In the genomic region with DNA sequence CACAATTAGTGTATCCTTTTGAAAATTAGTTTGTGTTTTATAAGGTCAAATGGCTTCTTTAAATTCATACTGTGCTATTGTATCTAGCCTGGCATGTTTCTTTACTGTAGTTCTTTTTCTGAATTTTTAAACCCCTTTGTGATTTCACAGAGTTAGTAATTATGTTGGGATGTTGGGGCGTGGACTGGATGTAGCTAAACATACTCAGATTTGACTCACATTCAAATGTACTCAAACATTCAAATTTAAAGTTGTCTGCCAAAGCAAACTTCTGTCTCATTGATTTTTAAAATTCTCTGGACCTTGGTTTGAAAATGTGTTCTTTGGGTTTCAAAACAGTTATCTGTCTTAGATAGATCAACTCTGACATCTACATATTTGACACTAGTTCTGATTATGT, we compare ENCODE assay signal across 1 cellular context.
TF ChIP-seq lines count a peak whose summit lies in the region.

No MANE protein-coding gene starts in this region.

TF ChIP-seq in A549, 52 proteins besides CTCF, POLR2A, EP300 and RAD21 (continued from another document):
- TF ChIP-seq, protein P1, sequence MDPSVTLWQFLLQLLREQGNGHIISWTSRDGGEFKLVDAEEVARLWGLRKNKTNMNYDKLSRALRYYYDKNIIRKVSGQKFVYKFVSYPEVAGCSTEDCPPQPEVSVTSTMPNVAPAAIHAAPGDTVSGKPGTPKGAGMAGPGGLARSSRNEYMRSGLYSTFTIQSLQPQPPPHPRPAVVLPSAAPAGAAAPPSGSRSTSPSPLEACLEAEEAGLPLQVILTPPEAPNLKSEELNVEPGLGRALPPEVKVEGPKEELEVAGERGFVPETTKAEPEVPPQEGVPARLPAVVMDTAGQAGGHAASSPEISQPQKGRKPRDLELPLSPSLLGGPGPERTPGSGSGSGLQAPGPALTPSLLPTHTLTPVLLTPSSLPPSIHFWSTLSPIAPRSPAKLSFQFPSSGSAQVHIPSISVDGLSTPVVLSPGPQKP (IDR thresholded peaks at IDR 0.05; ENCODE audit: low read depth, low read length): no peak
- TF ChIP-seq TP53 (CRISPR knock-in tag; IDR thresholded peaks at IDR 0.05) (no peak), HOXB5 (CRISPR knock-in tag; IDR thresholded peaks at IDR 0.05) (no peak), ESRRA (IDR thresholded peaks at IDR 0.05; ENCODE audit: borderline replicate concordance, low read length) (no peak), JUNB (IDR thresholded peaks at IDR 0.05) (no peak)
- TF ChIP-seq, protein P2, sequence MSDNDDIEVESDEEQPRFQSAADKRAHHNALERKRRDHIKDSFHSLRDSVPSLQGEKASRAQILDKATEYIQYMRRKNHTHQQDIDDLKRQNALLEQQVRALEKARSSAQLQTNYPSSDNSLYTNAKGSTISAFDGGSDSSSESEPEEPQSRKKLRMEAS (IDR thresholded peaks at IDR 0.05): no peak
